Comparison of ENCODE assay signal across 9 cellular contexts in the genomic region with DNA sequence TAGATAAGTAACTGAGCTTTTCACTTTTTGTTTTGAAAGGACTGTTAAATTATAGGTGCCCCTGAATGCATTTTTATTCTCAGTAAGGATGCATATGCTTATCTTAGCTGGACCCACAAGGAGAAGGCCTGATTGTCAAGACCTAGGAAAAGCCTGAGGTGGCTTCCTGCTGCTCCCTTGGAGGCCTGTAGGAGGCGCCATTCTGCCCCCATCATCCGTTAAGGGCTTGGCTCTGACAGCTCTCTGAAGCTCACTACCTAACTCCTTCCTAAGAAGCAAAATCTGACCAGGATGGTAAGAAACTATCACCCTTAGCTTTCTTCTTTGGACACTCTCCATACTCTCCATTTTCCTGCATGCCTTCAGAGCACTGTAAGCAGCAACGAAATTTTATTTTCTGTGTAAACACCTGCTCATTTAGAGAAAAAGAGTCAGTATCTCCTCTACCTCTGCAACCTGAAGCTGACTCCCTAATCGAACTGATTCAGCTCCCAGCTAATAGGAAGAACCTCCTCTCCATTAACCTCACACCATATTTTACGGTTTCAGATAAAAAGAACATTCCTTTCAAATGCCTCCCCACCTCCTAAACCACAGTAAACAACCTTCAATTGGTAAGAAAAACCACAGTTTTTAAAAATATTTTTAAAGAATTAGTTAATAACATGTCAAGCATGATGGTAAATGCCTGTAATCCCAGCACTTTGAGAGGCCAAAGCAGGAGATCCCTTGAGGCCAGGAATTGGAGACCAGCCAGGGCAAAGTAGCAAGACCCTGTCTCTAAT.
A peak's percentile ranks its signal among the peaks of the same experiment; 100 is the strongest.
DNase-seq lines count a peak whose midpoint lies in the region; ATAC-seq and TF ChIP-seq lines count a peak whose summit lies in the region.
"Had no signal": no experiment of that assay in that cellular context is flagged by ENCODE, and none has a peak within 500 bp of the region (broad histone marks: within the 10 kb centered on the region; RNA-seq: fewer than 3 reads in every experiment).

No MANE protein-coding gene starts in this region.

- no peak overlapping the region for H3K4me2 ChIP-seq in mammary epithelial cell (ENCODE audit: insufficient read depth, low read depth, low read length)
- no peak overlapping the region for H3K4me2 ChIP-seq in osteoblast (ENCODE audit: insufficient read depth, low read length)

- H3K9me3 ChIP-seq in mammary epithelial cell (replicated peaks; ENCODE audit: insufficient read depth, low read length) (no peaks in the 10 kb centered on the region), osteoblast (ENCODE audit: low read depth, low read length) (no peaks in the 10 kb centered on the region)
- H3K9me3 ChIP-seq: tibial artery had no signal

- H3K4me3 ChIP-seq in GM12864 (ENCODE audit: low read depth, low read length), result no peak overlapping the region
- H3K4me3 ChIP-seq in Jurkat, Clone E6-1 (ENCODE audit: low read length), result no peak overlapping the region
- H3K4me3 ChIP-seq in mammary epithelial cell (replicated peaks in 1 of 3; ENCODE audit: insufficient read depth in 1 of 3, low read depth in 2 of 3, low read length in 3 of 3), result no peak overlapping the region
- H3K4me3 ChIP-seq in osteoblast (ENCODE audit: insufficient read depth, low read length), result no peak overlapping the region
- H3K4me3 ChIP-seq: tibial artery had no signal

- CTCF ChIA-PET in mammary epithelial cell (lab: Charles Lee; ENCODE audit: low non-redundant PET), result no interaction called here

- BruUV-seq in mammary epithelial cell (replicated peaks; lab: Mats Ljungman, UMichigan), result no TSS peak

- no peak overlapping the region for H3K9ac ChIP-seq in mammary epithelial cell (ENCODE audit: insufficient read depth, low read length)

- H3K27ac ChIP-seq in mammary epithelial cell (ENCODE audit: insufficient read depth, low read depth, low read length) (no peak overlapping the region), osteoblast (ENCODE audit: low read depth, low read length) (no peak overlapping the region)

- TF ChIP-seq CTCF in GM12864 (IDR thresholded peaks at IDR 0.05; ENCODE audit: low read depth, low read length, missing control alignments) (peak; percentile 65), mammary epithelial cell (conservative IDR thresholded peaks at IDR 0.05 in 1 of 2, IDR thresholded peaks at IDR 0.05 in 1 of 2; ENCODE audit: extremely low read depth in 1 of 2, insufficient read depth in 1 of 2, low read depth in 1 of 2, low read length in 2 of 2) (peak; percentile 47 to 50), osteoblast (IDR thresholded peaks at IDR 0.05; ENCODE audit: extremely low read depth, low read depth, low read length) (peak; percentile 52)

- in situ Hi-C loops in mammary epithelial cell (cut with MboI; ENCODE audit: low sequenced_read_pairs in 2 of 2), result no loop called here

- WGBS in mammary epithelial cell (ENCODE audit: low coverage, missing lambda C conversion rate), result 35% methylated on average over 5 of the region's 5 CpGs

- H2AFZ ChIP-seq in mammary epithelial cell (ENCODE audit: low read depth, low read length), result no peak overlapping the region
- H2AFZ ChIP-seq in osteoblast (ENCODE audit: low read length), result no peak overlapping the region

- intact Hi-C loops in mammary epithelial cell (cut with micrococcal nuclease), result no loop called here

- H3K27me3 ChIP-seq in mammary epithelial cell (ENCODE audit: insufficient read depth, low read length) (no peaks in the 10 kb centered on the region), osteoblast (ENCODE audit: insufficient read depth, low read length) (no peaks in the 10 kb centered on the region)
- H3K27me3 ChIP-seq: tibial artery had no signal

- no peak for DNase-seq in GM12864 (ENCODE audit: low read depth)
- DNase-seq in Jurkat, Clone E6-1 (ENCODE audit: low read depth, low spot score), result peak; percentile 8
- no peak for DNase-seq in mammary epithelial cell
- DNase-seq in osteoblast (ENCODE audit: insufficient read length, low spot score, missing footprints), result no peak
- DNase-seq in retina, result no peak
- DNase-seq: amniotic stem cell, tibial artery had no signal

- dilution Hi-C loops in mammary epithelial cell (cut with HindIII; ENCODE audit: low sequenced_read_pairs), result no loop called here

- no peak for ATAC-seq in GM19463 (IDR thresholded peaks at IDR 0.05; ENCODE audit: unreplicated experiment)
- no peak for ATAC-seq in HG03460 (IDR thresholded peaks at IDR 0.05; ENCODE audit: unreplicated experiment)

- no peaks in the 10 kb centered on the region for H4K20me1 ChIP-seq in mammary epithelial cell (ENCODE audit: insufficient read depth, low read length)
- H4K20me1 ChIP-seq in osteoblast (ENCODE audit: insufficient read depth, low read length), result no peaks in the 10 kb centered on the region

- H3K4me1 ChIP-seq in mammary epithelial cell (ENCODE audit: insufficient read depth, low read length), result peaks cover 9% of the 10 kb centered on the region
- peaks cover 4% of the 10 kb centered on the region for H3K4me1 ChIP-seq in osteoblast (ENCODE audit: insufficient read depth, low read length)

- H3K36me3 ChIP-seq in mammary epithelial cell (ENCODE audit: insufficient read depth, low read length) (no peaks in the 10 kb centered on the region), osteoblast (ENCODE audit: insufficient read depth, low read length) (no peaks in the 10 kb centered on the region)
- H3K36me3 ChIP-seq: tibial artery had no signal

- H3K79me2 ChIP-seq in mammary epithelial cell (ENCODE audit: insufficient read depth, low read length) (no peaks in the 10 kb centered on the region), osteoblast (ENCODE audit: insufficient read depth, low read length) (no peaks in the 10 kb centered on the region)
